In the genomic region with DNA sequence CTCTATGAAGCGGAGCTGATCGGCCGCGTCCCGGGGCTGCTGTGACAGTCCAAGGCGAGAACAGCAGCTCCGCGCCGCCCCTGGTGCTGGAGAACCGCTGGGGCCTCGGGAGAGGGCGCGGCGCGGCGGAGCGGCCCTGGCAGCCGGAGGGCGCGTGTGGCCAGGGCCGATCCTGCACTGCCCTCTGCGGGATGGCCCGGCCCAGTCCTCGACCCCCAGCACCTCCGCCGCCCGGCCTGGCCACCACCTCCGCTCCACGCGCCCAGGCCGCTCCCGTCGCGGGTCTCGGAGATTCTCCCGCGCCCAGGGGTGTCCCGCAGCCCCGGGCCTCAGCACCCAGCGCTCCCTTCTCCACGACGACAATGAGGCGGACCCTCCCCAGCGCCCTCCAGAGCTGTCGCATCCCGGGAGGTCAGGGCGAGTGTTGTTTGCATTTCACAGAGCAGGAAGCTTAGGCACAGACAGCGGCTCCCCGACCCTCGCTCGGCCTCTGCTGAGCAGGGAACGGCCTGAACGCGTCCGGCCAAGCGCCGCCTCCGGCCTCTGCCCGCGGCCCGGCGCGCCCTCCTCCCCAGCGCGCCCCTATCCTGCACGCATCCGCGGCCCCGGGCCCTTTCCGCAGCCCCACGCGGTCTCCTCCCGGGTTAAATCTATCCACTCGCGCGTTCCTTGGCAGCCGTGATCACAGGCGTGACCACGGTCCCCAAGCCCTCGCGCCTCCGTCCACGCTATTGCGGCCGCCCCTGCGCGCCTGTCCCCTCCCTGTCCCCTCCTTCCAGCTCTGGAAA, we compare ENCODE assay signal across 9 cellular contexts.
DNase-seq lines count a peak whose midpoint lies in the region; TF ChIP-seq lines count a peak whose summit lies in the region.
"Had no signal": no experiment of that assay in that cellular context is flagged by ENCODE, and none has a peak within 500 bp of the region (broad histone marks: within the 10 kb centered on the region; RNA-seq: fewer than 3 reads in every experiment).

No MANE protein-coding gene starts in this region.

- no peak overlapping the region for H3K27ac Mint-ChIP-seq in Caco-2 (ENCODE audit: unreplicated experiment)

- BruUV-seq in Caco-2 (replicated peaks; lab: Mats Ljungman, UMichigan), result no TSS peak

- H3K27ac ChIP-seq in iPS-20b (ENCODE audit: low read length) (no peak overlapping the region), sigmoid colon (no peak overlapping the region)

- H3K4me3 Mint-ChIP-seq in Caco-2 (ENCODE audit: unreplicated experiment), result no peak overlapping the region

- TF ChIP-seq CTCF in GM13976 (IDR thresholded peaks at IDR 0.05; ENCODE audit: borderline replicate concordance, control extremely low read depth, extremely low read depth, insufficient read depth, missing control alignments) (peak; percentile 34), cardiac fibroblast (IDR thresholded peaks at IDR 0.05; ENCODE audit: low read depth, low read length) (no peak), sigmoid colon (IDR thresholded peaks at IDR 0.05) (peak in 1 of 4 experiments; percentile 45), Caco-2 (IDR thresholded peaks at IDR 0.05; ENCODE audit: insufficient read depth in 1 of 2, low read depth in 1 of 2, low read length in 1 of 2, severe bottlenecking in 1 of 2, unreplicated experiment in 1 of 2) (no peak)

- in situ Hi-C loops in GM13976 (cut with MboI; ENCODE audit: low sequenced_read_pairs, unreplicated experiment), result no loop called here

- intact Hi-C loops in sigmoid colon (cut with DNase I) (loop anchor here (5.0 kb wide), 1 partner anchor 220 kb away; no protein-coding TSS in a partner anchor), Caco-2 (cut with micrococcal nuclease; ENCODE audit: unreplicated experiment) (loop anchor here (10.0 kb wide), 1 partner anchor 223 kb away; no protein-coding TSS in a partner anchor)

- H3K4me1 ChIP-seq in iPS-20b (ENCODE audit: insufficient read depth, low read length) (no peaks in the 10 kb centered on the region), sigmoid colon (peaks cover 0 to 28% (median 23%) of the 10 kb centered on the region in 4 donors), Caco-2 (no peaks in the 10 kb centered on the region)

- TF ChIP-seq POLR2A in sigmoid colon (IDR thresholded peaks at IDR 0.05), result no peak

- TF ChIP-seq EP300 in sigmoid colon (IDR thresholded peaks at IDR 0.05), result no peak

- peak overlapping the region in 1 of 2 donors; percentile 13 for H3K4me3 ChIP-seq in cardiac fibroblast (replicated peaks in 1 of 2; ENCODE audit: low read depth in 2 of 2, low read length in 2 of 2)
- H3K4me3 ChIP-seq in iPS-20b (ENCODE audit: low read length), result peak overlapping the region; percentile 45; the same call in 1 of the 2 replicates
- H3K4me3 ChIP-seq in sigmoid colon, result peak overlapping the region in 3 of 4 donors; percentile 20 to 40 (median 29)
- no peak overlapping the region for H3K4me3 ChIP-seq in Caco-2 (ENCODE audit: low read depth, low read length)

- DNase-seq in GM13976 (ENCODE audit: low spot score), result peak; percentile 68
- DNase-seq in cardiac fibroblast (ENCODE audit: low read depth in 2 of 2), result peak; percentile 41 to 43
- peak; percentile 53 for DNase-seq in sigmoid colon
- DNase-seq in Kasumi-1 (lab: John Stamatoyannopoulos, UW), result no peak
- no peak for DNase-seq in COR-L47 (lab: John Stamatoyannopoulos, UW)
- no peak for DNase-seq in SHP77 treated with DMSO at 0.1 percent for 48 hours (lab: John Stamatoyannopoulos, UW)
- DNase-seq in Caco-2, result no peak
- DNase-seq: stimulated activated CD4-positive, alpha-beta T cell treated with anti-CD3 and anti-CD28 coated beads, Interleukin-15, amount 100 ng/mL, for 24 hours had no signal

- POLR2A ChIA-PET in Caco-2 (lab: Charles Lee), result no interaction called here

- H3K9ac ChIP-seq in iPS-20b (ENCODE audit: low read depth, low read length), result no peak overlapping the region

- peaks cover 20% of the 10 kb centered on the region for H3K27me3 Mint-ChIP-seq in Caco-2 (ENCODE audit: insufficient read depth, unreplicated experiment)

- H3K36me3 ChIP-seq in iPS-20b (ENCODE audit: insufficient read depth, low read depth, low read length) (no peaks in the 10 kb centered on the region), sigmoid colon (no peaks in the 10 kb centered on the region), Caco-2 (ENCODE audit: control insufficient read depth, insufficient read depth, low read length) (no peaks in the 10 kb centered on the region)

- no peaks in the 10 kb centered on the region for H3K36me3 Mint-ChIP-seq in Caco-2 (ENCODE audit: insufficient read depth, unreplicated experiment)

- CTCF ChIA-PET in Caco-2 (lab: Charles Lee), result no interaction called here

- WGBS in sigmoid colon, 2 donors, result 3 to 4% methylated on average over 87 of the region's 87 CpGs

- H3K27me3 ChIP-seq in iPS-20b (ENCODE audit: insufficient read depth, low read length) (peaks cover 68% of the 10 kb centered on the region), sigmoid colon (peaks cover 26 to 48% (median 29%) of the 10 kb centered on the region in 3 donors), Caco-2 (replicated peaks; ENCODE audit: control insufficient read depth, insufficient read depth, low read length) (peaks cover 2% of the 10 kb centered on the region; the same call in 1 of the 2 replicates)

- no peaks in the 10 kb centered on the region; the same call in 1 of the 2 replicates for H3K9me3 ChIP-seq in iPS-20b (ENCODE audit: insufficient read depth, low read depth, low read length)
- H3K9me3 ChIP-seq in sigmoid colon, result no peaks in the 10 kb centered on the region
- H3K9me3 ChIP-seq in Caco-2, result no peaks in the 10 kb centered on the region

- H3K4me1 Mint-ChIP-seq in Caco-2 (ENCODE audit: low read depth, unreplicated experiment), result no peaks in the 10 kb centered on the region

- H3K9me3 Mint-ChIP-seq in Caco-2 (ENCODE audit: unreplicated experiment), result peaks cover under 1% of the 10 kb centered on the region

Comparison
In these comparisons a context has a peak if more than half of its experiments do, and no peak if none do; other contexts are left out.
1. DNase-seq: peak in GM13976 (single experiment), cardiac fibroblast (2 of 2) and sigmoid colon (single experiment); none in Kasumi-1 (0 of 2), COR-L47 (single experiment), SHP77 treated with DMSO at 0.1 percent for 48 hours (single experiment) and Caco-2 (0 of 2).